8 cellular contexts compared by ENCODE assay signal in genomic region chr22:32904044-32904443, GRCh38.
DNase-seq lines count a peak whose midpoint lies in the region; ATAC-seq, FAIRE-seq and TF ChIP-seq lines count a peak whose summit lies in the region.

No MANE protein-coding gene starts in this region.

- DNase-seq in Calu3 (peak; percentile 43), HuH-7 (ENCODE audit: low spot score) (peak; percentile 54), astrocyte (ENCODE audit: low read depth) (peak; percentile 36), HepG2 (ENCODE audit: low spot score) (peak; percentile 23), NCI-H1694 (lab: John Stamatoyannopoulos, UW) (no peak), SIG-M5 treated with dmso at 0.1 percent for 504 hours (lab: John Stamatoyannopoulos, UW; ENCODE audit: unreplicated experiment) (no peak), CD14-positive monocyte (ENCODE audit: low spot score) (no peak)

- TF ChIP-seq EP300 in HepG2 (IDR thresholded peaks at IDR 0.05; ENCODE audit: low read depth in 2 of 2, low read length in 2 of 2) (no peak), HepG2 (CRISPR knock-in tag; IDR thresholded peaks at IDR 0.05; ENCODE audit: borderline replicate concordance) (no peak)

- BruUV-seq in Calu3 (replicated peaks; lab: Mats Ljungman, UMichigan) (no TSS peak), HepG2 (replicated peaks; lab: Mats Ljungman, UMichigan) (no TSS peak)

- H4K20me1 ChIP-seq in astrocyte (ENCODE audit: insufficient read depth, low read length) (no peaks in the 10 kb centered on the region), HepG2 (ENCODE audit: insufficient read depth, low read length) (no peaks in the 10 kb centered on the region)

- H3K9ac ChIP-seq in astrocyte (ENCODE audit: low read length) (no peak overlapping the region), HepG2 (ENCODE audit: insufficient read depth, low read depth, low read length) (no peak overlapping the region)

- H3K9me3 Mint-ChIP-seq in Calu3 (ENCODE audit: low read depth, unreplicated experiment) (no peaks in the 10 kb centered on the region), astrocyte (ENCODE audit: unreplicated experiment) (no peaks in the 10 kb centered on the region), CD14-positive monocyte (peaks cover 0 to 3% (median 0%) of the 10 kb centered on the region in 7 donors)

- H3K9me3 ChIP-seq in astrocyte (ENCODE audit: insufficient read depth, low read depth, low read length) (no peaks in the 10 kb centered on the region), HepG2 (ENCODE audit: low read length) (no peaks in the 10 kb centered on the region)

- ATAC-seq in HepG2 (peak; percentile 77), HG02973 (IDR thresholded peaks at IDR 0.05; ENCODE audit: unreplicated experiment) (no peak)

- H3K27me3 ChIP-seq in astrocyte (ENCODE audit: insufficient read depth, low read length) (no peaks in the 10 kb centered on the region), HepG2 (ENCODE audit: control insufficient read depth in 1 of 2, insufficient read depth in 2 of 2, low read length in 2 of 2) (no peaks in the 10 kb centered on the region)

- no peak overlapping the region for H3K4me3 Mint-ChIP-seq in Calu3 (ENCODE audit: low read depth, unreplicated experiment)
- no peak overlapping the region for H3K4me3 Mint-ChIP-seq in astrocyte (ENCODE audit: unreplicated experiment)
- H3K4me3 Mint-ChIP-seq in CD14-positive monocyte: no peak overlapping the region

- H3K27ac Mint-ChIP-seq in Calu3 (ENCODE audit: unreplicated experiment) (no peak overlapping the region), astrocyte (ENCODE audit: unreplicated experiment) (no peak overlapping the region), CD14-positive monocyte (no peak overlapping the region)

- no peak for TF ChIP-seq CTCF in Calu3 (IDR thresholded peaks at IDR 0.05; ENCODE audit: unreplicated experiment)
- TF ChIP-seq CTCF in astrocyte (IDR thresholded peaks at IDR 0.05; ENCODE audit: insufficient read depth, low read depth, low read length): no peak
- TF ChIP-seq CTCF in HepG2 (CRISPR knock-in tag; IDR thresholded peaks at IDR 0.05): no peak
- no peak for TF ChIP-seq CTCF in CD14-positive monocyte (IDR thresholded peaks at IDR 0.05)

- FAIRE-seq in astrocyte (lab: Jason Lieb, UNC) (peak; percentile 75), HepG2 (lab: Jason Lieb, UNC) (no peak)

- no peak for TF ChIP-seq RAD21 in HepG2 (CRISPR knock-in tag; IDR thresholded peaks at IDR 0.05)

- H3K79me2 ChIP-seq in astrocyte (ENCODE audit: insufficient read depth, low read length): no peaks in the 10 kb centered on the region
- no peaks in the 10 kb centered on the region for H3K79me2 ChIP-seq in HepG2 (ENCODE audit: insufficient read depth, low read length)

- H3K4me1 Mint-ChIP-seq in Calu3 (ENCODE audit: low read depth, unreplicated experiment) (no peaks in the 10 kb centered on the region), astrocyte (ENCODE audit: low read depth, unreplicated experiment) (no peaks in the 10 kb centered on the region), CD14-positive monocyte (peaks cover 5% of the 10 kb centered on the region)

- in situ Hi-C loops in HepG2 (cut with HindIII; ENCODE audit: extremely low pct_ligation_motif_present, low pct_unique_long_range_greater_than_20kb): no loop called here

- H3K27me3 Mint-ChIP-seq in Calu3 (ENCODE audit: unreplicated experiment) (peaks cover 31% of the 10 kb centered on the region), astrocyte (ENCODE audit: low read depth, unreplicated experiment) (no peaks in the 10 kb centered on the region), CD14-positive monocyte (ENCODE audit: low read depth in 3 of 3) (peaks cover 0 to 2% (median 0%) of the 10 kb centered on the region in 3 donors)

- H3K36me3 ChIP-seq in astrocyte (ENCODE audit: insufficient read depth, low read length) (no peaks in the 10 kb centered on the region), HepG2 (replicated peaks in 1 of 2; ENCODE audit: control insufficient read depth in 1 of 2, insufficient read depth in 2 of 2, low read length in 2 of 2) (no peaks in the 10 kb centered on the region)

- no peak for TF ChIP-seq POLR2A in HepG2 (IDR thresholded peaks at IDR 0.05; ENCODE audit: insufficient read depth in 1 of 2, low read depth in 2 of 2, low read length in 2 of 2)

- H3K4me2 ChIP-seq in astrocyte (ENCODE audit: low read length) (no peak overlapping the region), HepG2 (ENCODE audit: low read depth, low read length) (no peak overlapping the region)

- H2AFZ ChIP-seq in astrocyte (ENCODE audit: low read depth, low read length): no peak overlapping the region
- H2AFZ ChIP-seq in HepG2 (ENCODE audit: low read length): no peak overlapping the region

- POLR2A ChIA-PET in HepG2 (lab: Yijun Ruan, JAX): no interaction called here

- intact Hi-C loops in Calu3 (cut with micrococcal nuclease; ENCODE audit: unreplicated experiment) (no loop called here), HepG2 (cut with micrococcal nuclease; ENCODE audit: unreplicated experiment) (no loop called here), CD14-positive monocyte (cut with micrococcal nuclease) (no loop called here)

- H3K4me1 ChIP-seq in astrocyte (ENCODE audit: insufficient read depth, low read length) (no peaks in the 10 kb centered on the region), HepG2 (ENCODE audit: insufficient read depth, low read length) (no peaks in the 10 kb centered on the region)

- H3K4me3 ChIP-seq in astrocyte (ENCODE audit: insufficient read depth, low read depth, low read length) (no peak overlapping the region), HepG2 (replicated peaks in 1 of 3; ENCODE audit: insufficient read depth in 1 of 3, low read depth in 2 of 3, low read length in 3 of 3) (no peak overlapping the region)

- H3K36me3 Mint-ChIP-seq in Calu3 (ENCODE audit: insufficient read depth, unreplicated experiment) (no peaks in the 10 kb centered on the region), astrocyte (ENCODE audit: low read depth, unreplicated experiment) (no peaks in the 10 kb centered on the region), CD14-positive monocyte (no peaks in the 10 kb centered on the region)

- WGBS in HepG2 (ENCODE audit: low lambda C conversion rate): 88% methylated on average over 3 of the region's 3 CpGs

- H3K27ac ChIP-seq in astrocyte (ENCODE audit: low read depth, low read length) (no peak overlapping the region), HepG2 (ENCODE audit: extremely low read length, insufficient read depth, low read length) (no peak overlapping the region)

- CTCF ChIA-PET in Calu3 (lab: Charles Lee) (no interaction called here), HepG2 (lab: Yijun Ruan, JAX; ENCODE audit: low intra/inter-chr PET ratio, low total read pairs) (no interaction called here)

TF ChIP-seq in HepG2, 621 proteins besides CTCF, POLR2A, EP300 and RAD21 (continues in another document):
- TF ChIP-seq THAP9 (CRISPR knock-in tag; IDR thresholded peaks at IDR 0.05; ENCODE audit: borderline replicate concordance): no peak
- no peak for TF ChIP-seq FOXO1 (CRISPR knock-in tag; IDR thresholded peaks at IDR 0.05)
- TF ChIP-seq MATR3 (CRISPR knock-in tag; IDR thresholded peaks at IDR 0.05): no peak
- TF ChIP-seq, protein P1, sequence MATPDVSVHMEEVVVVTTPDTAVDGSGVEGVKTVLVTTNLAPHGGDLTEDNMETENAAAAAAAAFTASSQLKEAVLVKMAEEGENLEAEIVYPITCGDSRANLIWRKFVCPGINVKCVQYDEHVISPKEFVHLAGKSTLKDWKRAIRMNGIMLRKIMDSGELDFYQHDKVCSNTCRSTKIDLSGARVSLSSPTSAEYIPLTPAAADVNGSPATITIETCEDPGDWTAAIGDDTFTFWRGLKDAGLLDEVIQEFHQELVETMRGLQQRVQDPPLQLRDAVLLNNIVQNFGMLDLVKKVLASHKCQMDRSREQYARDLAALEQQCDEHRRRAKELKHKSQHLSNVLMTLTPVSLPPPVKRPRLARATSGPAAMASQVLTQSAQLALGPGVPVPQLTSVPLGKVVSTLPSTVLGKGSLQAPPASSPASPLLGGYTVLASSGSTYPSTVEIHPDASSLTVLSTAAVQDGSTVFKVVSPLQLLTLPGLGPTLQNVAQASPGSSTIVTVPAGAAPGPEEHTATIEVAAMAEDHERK (CRISPR knock-in tag; IDR thresholded peaks at IDR 0.05; ENCODE audit: low read depth): no peak
- TF ChIP-seq DMAP1 (CRISPR knock-in tag; IDR thresholded peaks at IDR 0.05): no peak
- TF ChIP-seq MAFG (CRISPR knock-in tag; IDR thresholded peaks at IDR 0.05): no peak
- TF ChIP-seq ZNF143 (CRISPR knock-in tag; IDR thresholded peaks at IDR 0.05): peak; percentile 89
- no peak for TF ChIP-seq CEBPG (CRISPR knock-in tag; IDR thresholded peaks at IDR 0.05)
- TF ChIP-seq ZNF724P (CRISPR knock-in tag; IDR thresholded peaks at IDR 0.05; ENCODE audit: borderline replicate concordance): no peak
- TF ChIP-seq ZNF75D (CRISPR knock-in tag; IDR thresholded peaks at IDR 0.05; ENCODE audit: borderline replicate concordance): no peak
- TF ChIP-seq CREM (IDR thresholded peaks at IDR 0.05): peak; percentile 20; the same call in 1 of the 2 replicates
- no peak for TF ChIP-seq CREM (CRISPR knock-in tag; IDR thresholded peaks at IDR 0.05)
- no peak for TF ChIP-seq ZNF24 (IDR thresholded peaks at IDR 0.05)
- TF ChIP-seq YY1 (IDR thresholded peaks at IDR 0.05; ENCODE audit: insufficient read depth, insufficient replicate concordance, low read depth, low read length): peak; percentile 45
- TF ChIP-seq NRL (CRISPR knock-in tag; IDR thresholded peaks at IDR 0.05; ENCODE audit: borderline replicate concordance): no peak
- TF ChIP-seq SIX1 (CRISPR knock-in tag; IDR thresholded peaks at IDR 0.05; ENCODE audit: borderline replicate concordance): no peak
- no peak for TF ChIP-seq MLLT10 (CRISPR knock-in tag; IDR thresholded peaks at IDR 0.05)

Comparison
In these comparisons a context has a peak if more than half of its experiments do, and no peak if none do; other contexts are left out.
1. DNase-seq: peak in Calu3 (single experiment), HuH-7 (single experiment), astrocyte (single experiment) and HepG2 (single experiment); none in NCI-H1694 (single experiment), SIG-M5 treated with dmso at 0.1 percent for 504 hours (single experiment) and CD14-positive monocyte (single experiment).